ENCODE assay signal across 29 cellular contexts in the genomic region with DNA sequence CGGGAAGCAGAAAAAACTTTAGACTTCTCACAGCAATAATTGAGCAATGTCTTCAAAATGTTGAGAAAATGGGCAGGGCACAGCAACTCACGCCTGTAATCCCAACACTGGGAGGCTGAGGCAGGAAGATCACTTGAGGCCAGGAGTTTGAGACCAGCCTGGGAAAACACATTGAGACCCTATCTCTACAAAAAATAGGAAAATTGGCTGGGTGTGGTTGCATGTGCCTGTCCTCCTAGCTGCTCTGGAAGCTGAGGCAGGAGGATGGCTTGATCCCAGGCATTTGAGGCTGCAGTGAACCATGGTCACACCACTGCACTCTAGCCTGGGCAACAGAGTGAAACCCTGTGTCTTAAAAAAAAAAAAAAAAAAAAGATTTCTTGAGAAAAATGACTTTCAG.
"Had no signal": no experiment of that assay in that cellular context is flagged by ENCODE, and none has a peak within 500 bp of the region (broad histone marks: within the 10 kb centered on the region; RNA-seq: fewer than 3 reads in every experiment).

No MANE protein-coding gene starts in this region.

- H3K27me3 Mint-ChIP-seq: stimulated activated memory B cell treated with anti-CD40 and anti-IgM and Interleukin-4, amounts not matched to agents 10 μg/mL and 1 μg/mL and 100 μg/mL, for 72 hours; stimulated activated naive B cell treated with anti-CD40 and anti-IgM and Interleukin-4, amounts not matched to agents 10 μg/mL and 1 μg/mL and 100 μg/mL, for 72 hours; stimulated activated naive CD8-positive, alpha-beta T cell treated with anti-CD3 and anti-CD28 coated beads, Interleukin-15, amount 100 ng/mL, for 72 hours; stimulated activated naive CD8-positive, alpha-beta T cell treated with anti-CD3 and anti-CD28 coated beads, Interleukin-15, Interleukin-2, amounts not matched to agents 100 ng/mL and 50 ng/mL, for 24 hours; type B pancreatic cell had no signal

- H3K36me3 ChIP-seq: suprapubic skin, thoracic aorta, thyroid gland, upper lobe of left lung, upper lobe of right lung, uterus, vagina had no signal

- H3K36me3 Mint-ChIP-seq: stimulated activated effector memory CD8-positive, alpha-beta T cell treated with anti-CD3 and anti-CD28 coated beads, Interleukin-12 subunit alpha, Interleukin-12 subunit beta, amount 100 ng/mL, for 72 hours had no signal

- H3K4me3 Mint-ChIP-seq: stimulated activated effector memory CD8-positive, alpha-beta T cell treated with anti-CD3 and anti-CD28 coated beads, Interleukin-12 subunit alpha, Interleukin-12 subunit beta, amount 100 ng/mL, for 72 hours; stimulated activated memory B cell treated with anti-CD40 and anti-IgM and Interleukin-4, amounts not matched to agents 10 μg/mL and 1 μg/mL and 100 μg/mL, for 72 hours; stimulated activated naive B cell treated with anti-CD40 and anti-IgM and Interleukin-4, amounts not matched to agents 10 μg/mL and 1 μg/mL and 100 μg/mL, for 72 hours; stimulated activated naive CD8-positive, alpha-beta T cell treated with anti-CD3 and anti-CD28 coated beads, Interleukin-15, amount 100 ng/mL, for 72 hours; stimulated activated naive CD8-positive, alpha-beta T cell treated with anti-CD3 and anti-CD28 coated beads, Interleukin-15, Interleukin-2, amounts not matched to agents 100 ng/mL and 50 ng/mL, for 24 hours; type B pancreatic cell had no signal

- ATAC-seq: stimulated activated effector memory CD8-positive, alpha-beta T cell treated with anti-CD3 and anti-CD28 coated beads, Interleukin-12 subunit alpha, Interleukin-12 subunit beta, amount 100 ng/mL, for 72 hours; stimulated activated memory B cell treated with anti-CD40 and anti-IgM and Interleukin-4, amounts not matched to agents 10 μg/mL and 1 μg/mL and 100 μg/mL, for 72 hours; stimulated activated naive B cell treated with anti-CD40 and anti-IgM and Interleukin-4, amounts not matched to agents 10 μg/mL and 1 μg/mL and 100 μg/mL, for 72 hours; stimulated activated naive CD8-positive, alpha-beta T cell treated with anti-CD3 and anti-CD28 coated beads, Interleukin-15, amount 100 ng/mL, for 72 hours; stimulated activated naive CD8-positive, alpha-beta T cell treated with anti-CD3 and anti-CD28 coated beads, Interleukin-15, Interleukin-2, amounts not matched to agents 100 U/mL and 50 U/mL, for 24 hours; upper lobe of right lung had no signal

- H3K27me3 ChIP-seq: stomach, suprapubic skin, testis, thyroid gland, tibial artery, tibial nerve, transverse colon, upper lobe of left lung, upper lobe of right lung, uterus, vagina had no signal

- H3K27ac Mint-ChIP-seq: stimulated activated effector memory CD8-positive, alpha-beta T cell treated with anti-CD3 and anti-CD28 coated beads, Interleukin-12 subunit alpha, Interleukin-12 subunit beta, amount 100 ng/mL, for 72 hours; stimulated activated memory B cell treated with anti-CD40 and anti-IgM and Interleukin-4, amounts not matched to agents 10 μg/mL and 1 μg/mL and 100 μg/mL, for 72 hours; stimulated activated naive B cell treated with anti-CD40 and anti-IgM and Interleukin-4, amounts not matched to agents 10 μg/mL and 1 μg/mL and 100 μg/mL, for 72 hours; stimulated activated naive CD8-positive, alpha-beta T cell treated with anti-CD3 and anti-CD28 coated beads, Interleukin-15, amount 100 ng/mL, for 72 hours; stimulated activated naive CD8-positive, alpha-beta T cell treated with anti-CD3 and anti-CD28 coated beads, Interleukin-15, Interleukin-2, amounts not matched to agents 100 ng/mL and 50 ng/mL, for 24 hours; type B pancreatic cell had no signal

- H3K4me1 ChIP-seq: stomach, suprapubic skin, testis, thyroid gland, tibial artery, tibial nerve, transverse colon, upper lobe of left lung, upper lobe of right lung, uterus, vagina had no signal

- H3K9me3 ChIP-seq: testis, thyroid gland had no signal

- DNase-seq: stimulated activated CD4-positive, alpha-beta T cell treated with anti-CD3 and anti-CD28 coated beads, Interleukin-2, amount 100 ng/mL, for 48 hours; stimulated activated CD4-positive, alpha-beta T cell treated with anti-CD3 and anti-CD28 coated beads, Interleukin-4, amount 100 ng/mL, for 1 hour; stimulated activated CD4-positive, alpha-beta T cell treated with anti-CD3 and anti-CD28 coated beads, Interleukin-4, amount 100 ng/mL, for 24 hours; stimulated activated CD4-positive, alpha-beta T cell treated with anti-CD3 and anti-CD28 coated beads, Interleukin-4, amount 100 ng/mL, for 4 hours; stimulated activated CD8-positive, alpha-beta memory T cell treated with anti-CD3 and anti-CD28 coated beads, Interleukin-4, amount 100 ng/mL, for 48 hours; stimulated activated naive B cell treated with anti-CD40 and anti-IgM and Interleukin-4, amounts not matched to agents 10 μg/mL and 1 μg/mL and 100 μg/mL, for 72 hours; stimulated activated naive CD4-positive, alpha-beta T cell; stimulated activated naive CD4-positive, alpha-beta T cell treated with Interleukin-2 at 50 U/mL for 16 hours; stimulated activated naive CD8-positive, alpha-beta T cell treated with anti-CD3 and anti-CD28 coated beads, Interleukin-15, amount 100 ng/mL, for 72 hours; stimulated activated naive CD8-positive, alpha-beta T cell treated with anti-CD3 and anti-CD28 coated beads, Interleukin-15, Interleukin-2, amounts not matched to agents 100 U/mL and 50 U/mL, for 24 hours; stomach; substantia nigra; testis; thyroid gland; tibial artery; transverse colon; trophoblast cell; upper lobe of left lung; upper lobe of right lung; uterus had no signal

- FAIRE-seq: urothelium cell line had no signal

- H3K4me3 ChIP-seq: stomach, suprapubic skin, testis, thoracic aorta, thyroid gland, tibial artery, tibial nerve, transverse colon, upper lobe of left lung, upper lobe of right lung, uterus, vagina had no signal

- H3K4me1 Mint-ChIP-seq: stimulated activated effector memory CD8-positive, alpha-beta T cell treated with anti-CD3 and anti-CD28 coated beads, Interleukin-12 subunit alpha, Interleukin-12 subunit beta, amount 100 ng/mL, for 72 hours; stimulated activated memory B cell treated with anti-CD40 and anti-IgM and Interleukin-4, amounts not matched to agents 10 μg/mL and 1 μg/mL and 100 μg/mL, for 72 hours; stimulated activated naive B cell treated with anti-CD40 and anti-IgM and Interleukin-4, amounts not matched to agents 10 μg/mL and 1 μg/mL and 100 μg/mL, for 72 hours; stimulated activated naive CD8-positive, alpha-beta T cell treated with anti-CD3 and anti-CD28 coated beads, Interleukin-15, amount 100 ng/mL, for 72 hours had no signal

- H3K27ac ChIP-seq: stomach, suprapubic skin, testis, thoracic aorta, thyroid gland, tibial artery, tibial nerve, transverse colon, upper lobe of left lung, upper lobe of right lung, uterus, vagina had no signal
